In the genomic region with DNA sequence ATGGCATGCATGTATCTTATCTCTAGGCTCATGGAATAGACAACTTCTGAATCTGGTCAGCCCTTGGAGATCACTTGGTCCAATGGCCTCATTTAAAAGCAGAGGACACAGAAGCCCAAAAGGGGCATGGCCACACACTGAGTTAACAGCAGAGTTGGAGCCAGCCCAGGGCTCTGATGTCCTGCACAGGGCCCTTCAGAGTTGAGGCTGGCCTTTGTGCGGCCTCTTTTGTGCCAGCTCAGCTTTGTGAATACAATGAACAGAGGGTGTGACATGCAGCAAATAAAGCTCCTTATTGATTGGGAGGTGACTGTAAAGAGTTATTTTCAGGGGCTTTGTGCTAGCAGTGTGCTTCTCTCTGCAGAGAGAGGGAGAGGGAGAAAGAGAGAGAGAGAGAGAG, we compare ENCODE assay signal across 19 cellular contexts.
DNase-seq lines count a peak whose midpoint lies in the region; ATAC-seq lines count a peak whose summit lies in the region.
"Had no signal": no experiment of that assay in that cellular context is flagged by ENCODE, and none has a peak within 500 bp of the region (broad histone marks: within the 10 kb centered on the region; RNA-seq: fewer than 3 reads in every experiment).

No MANE protein-coding gene starts in this region.

- DNase-seq in C1 segment of cervical spinal cord (lab: John Stamatoyannopoulos, UW) (peak in 12 of 14 donors; percentile 14 to 76 (median 70)), anterior cingulate cortex (lab: John Stamatoyannopoulos, UW) (peak in 54 of 58 donors; percentile 10 to 90 (median 68)), inferior parietal cortex (ENCODE audit: extremely low spot score) (peak; percentile 81), putamen (ENCODE audit: low spot score) (peak; percentile 94), activated gamma-delta T cell (lab: John Stamatoyannopoulos, UW) (no peak), NCI-H1417 treated with DMSO at 0.1 percent for 48 hours (lab: John Stamatoyannopoulos, UW) (no peak), DMS79 (lab: John Stamatoyannopoulos, UW) (no peak)
- DNase-seq: activated CD8-positive, alpha-beta T cell treated with anti-CD3 and anti-CD28 coated beads, Interleukin-2, amount 10 ng/mL, durations not matched to agents 7 days and 5 days; activated naive CD4-positive, alpha-beta T cell treated with Interleukin-2 at 50 U/mL for 16 hours; activated T-cell treated with anti-CD3 and anti-CD28 coated beads, Interleukin-2, amount 50 U/mL, for 24 hours; BE2C; Caco-2; H7; naive thymus-derived CD8-positive, alpha-beta T cell; NCI-H2029; NCI-H510A treated with DMSO at 0.1 percent for 48 hours; stimulated activated CD4-positive, alpha-beta T cell treated with anti-CD3 and anti-CD28 coated beads, Interleukin-4, amount 100 ng/mL, for 1 hour; stimulated activated naive CD8-positive, alpha-beta T cell treated with anti-CD3 and anti-CD28 coated beads, Interleukin-15, amount 100 ng/mL, for 72 hours had no signal

- no peak for ATAC-seq in GM18511 (IDR thresholded peaks at IDR 0.05; ENCODE audit: unreplicated experiment)
- ATAC-seq: activated CD8-positive, alpha-beta T cell treated with anti-CD3 and anti-CD28 coated beads, Interleukin-2, amount 10 ng/mL, durations not matched to agents 7 days and 5 days; naive thymus-derived CD8-positive, alpha-beta T cell; stimulated activated naive CD8-positive, alpha-beta T cell treated with anti-CD3 and anti-CD28 coated beads, Interleukin-15, amount 100 ng/mL, for 72 hours had no signal

Comparison
In these comparisons a context has a peak if more than half of its experiments do, and no peak if none do; other contexts are left out.
1. DNase-seq: peak in C1 segment of cervical spinal cord (12 of 14), anterior cingulate cortex (54 of 58), inferior parietal cortex (single experiment) and putamen (single experiment); none in activated gamma-delta T cell (single experiment), NCI-H1417 treated with DMSO at 0.1 percent for 48 hours (single experiment) and DMS79 (single experiment).